20 cellular contexts compared by ENCODE assay signal in the genomic region with DNA sequence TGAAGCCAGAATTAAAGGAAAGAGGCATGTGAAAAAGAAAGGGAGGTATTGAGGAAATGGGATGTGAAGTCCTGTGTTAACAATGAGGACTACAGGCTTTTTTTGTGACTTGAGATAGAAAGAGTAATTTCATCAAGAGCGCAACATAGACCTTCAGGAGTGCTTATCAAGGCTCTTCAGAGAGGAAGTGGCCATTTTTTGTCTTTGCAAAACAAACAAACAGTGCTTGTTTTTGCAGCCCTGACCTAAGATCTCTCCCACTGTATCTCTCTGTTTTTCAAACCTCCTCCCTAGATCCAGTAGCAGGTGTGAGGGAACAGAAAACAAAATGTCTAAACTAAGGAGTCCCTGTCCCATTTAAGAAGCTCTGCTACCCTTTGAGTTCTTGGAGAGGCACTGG.
DNase-seq lines count a peak whose midpoint lies in the region; ATAC-seq and TF ChIP-seq lines count a peak whose summit lies in the region.
"Had no signal": no experiment of that assay in that cellular context is flagged by ENCODE, and none has a peak within 500 bp of the region (broad histone marks: within the 10 kb centered on the region; RNA-seq: fewer than 3 reads in every experiment).

No MANE protein-coding gene starts in this region.

- H3K79me2 ChIP-seq in osteoblast (ENCODE audit: insufficient read depth, low read length): no peaks in the 10 kb centered on the region

- H3K4me1 ChIP-seq in osteoblast (ENCODE audit: insufficient read depth, low read length): peaks cover 30% of the 10 kb centered on the region

- DNase-seq in DMS53 treated with DMSO at 0.1 percent for 48 hours (lab: John Stamatoyannopoulos, UW; ENCODE audit: unreplicated experiment) (peak; percentile 15), NCI-H2029 treated with DMSO at 0.1 percent for 48 hours (lab: John Stamatoyannopoulos, UW) (peak; percentile 81), endothelial cell (ENCODE audit: low spot score) (no peak), osteoblast (ENCODE audit: insufficient read length, low spot score, missing footprints) (no peak)
- no peak for DNase-seq in CD4-positive, alpha-beta T cell
- DNase-seq: ACHN, AML-193, DND-41, NCI-H1417 treated with DMSO at 0.1 percent for 48 hours, NCI-H187 treated with DMSO at 0.1 percent for 48 hours, NCI-H2171 treated with DMSO at 0.1 percent for 48 hours, NCI-H446, NCI-H774, RPMI8226, SIG-M5, T-cell had no signal

- peak overlapping the region; percentile 59 for H3K27ac ChIP-seq in osteoblast (ENCODE audit: low read depth, low read length)
- no peak overlapping the region for H3K27ac ChIP-seq in CD4-positive, alpha-beta T cell (ENCODE audit: low read depth, low read length)
- H3K27ac ChIP-seq: C4-2B had no signal

- intact Hi-C loops in CD4-positive, alpha-beta T cell (cut with DNase I, micrococcal nuclease): no loop called here

- ATAC-seq in GM18498 (IDR thresholded peaks at IDR 0.05; ENCODE audit: unreplicated experiment) (no peak), HG03159 (IDR thresholded peaks at IDR 0.05; ENCODE audit: unreplicated experiment) (no peak)
- ATAC-seq in CD4-positive, alpha-beta T cell (ENCODE audit: poor library complexity): no peak
- ATAC-seq: SK-N-SH treated with all-trans-retinoic acid at 6 μM for 48 hours, T-cell had no signal

- H3K9me3 ChIP-seq in osteoblast (ENCODE audit: low read depth, low read length): peaks cover 3% of the 10 kb centered on the region
- H3K9me3 ChIP-seq in CD4-positive, alpha-beta T cell (ENCODE audit: control insufficient read depth, low read length): no peaks in the 10 kb centered on the region

- no peak overlapping the region for H3K4me3 Mint-ChIP-seq in endothelial cell (ENCODE audit: unreplicated experiment)
- no peak overlapping the region for H3K4me3 Mint-ChIP-seq in CD4-positive, alpha-beta T cell
- H3K4me3 Mint-ChIP-seq: T-cell had no signal

- H3K27ac Mint-ChIP-seq in endothelial cell (ENCODE audit: unreplicated experiment): peak overlapping the region; percentile 95
- H3K27ac Mint-ChIP-seq in CD4-positive, alpha-beta T cell: no peak overlapping the region
- H3K27ac Mint-ChIP-seq: T-cell had no signal

- peak overlapping the region; percentile 15 for H2AFZ ChIP-seq in osteoblast (ENCODE audit: low read length)

- CTCF ChIA-PET in CD4-positive, alpha-beta T cell (lab: Charles Lee): no interaction called here

- POLR2A ChIA-PET in CD4-positive, alpha-beta T cell (lab: Charles Lee): no interaction called here

- peaks cover 3% of the 10 kb centered on the region for H3K36me3 Mint-ChIP-seq in endothelial cell (ENCODE audit: low read depth, unreplicated experiment)
- H3K36me3 Mint-ChIP-seq in CD4-positive, alpha-beta T cell (ENCODE audit: low read depth): no peaks in the 10 kb centered on the region
- H3K36me3 Mint-ChIP-seq: T-cell had no signal

- H3K4me2 ChIP-seq in osteoblast (ENCODE audit: insufficient read depth, low read length): no peak overlapping the region

- H3K27me3 Mint-ChIP-seq in endothelial cell (ENCODE audit: unreplicated experiment): no peaks in the 10 kb centered on the region
- H3K27me3 Mint-ChIP-seq in CD4-positive, alpha-beta T cell: no peaks in the 10 kb centered on the region
- H3K27me3 Mint-ChIP-seq: T-cell had no signal

- TF ChIP-seq CTCF in endothelial cell (IDR thresholded peaks at IDR 0.05; ENCODE audit: unreplicated experiment) (no peak), osteoblast (IDR thresholded peaks at IDR 0.05; ENCODE audit: extremely low read depth, low read depth, low read length) (no peak)
- no peak for TF ChIP-seq CTCF in CD4-positive, alpha-beta T cell (IDR thresholded peaks at IDR 0.05)

- H3K36me3 ChIP-seq in osteoblast (ENCODE audit: insufficient read depth, low read length): no peaks in the 10 kb centered on the region

- H3K9me3 Mint-ChIP-seq in endothelial cell (ENCODE audit: unreplicated experiment): no peaks in the 10 kb centered on the region
- H3K9me3 Mint-ChIP-seq in CD4-positive, alpha-beta T cell: peaks cover 3% of the 10 kb centered on the region

- no peak overlapping the region for H3K4me3 ChIP-seq in osteoblast (ENCODE audit: insufficient read depth, low read length)

- no peaks in the 10 kb centered on the region for H4K20me1 ChIP-seq in osteoblast (ENCODE audit: insufficient read depth, low read length)

- H3K4me1 Mint-ChIP-seq in endothelial cell (ENCODE audit: unreplicated experiment): peaks cover 26% of the 10 kb centered on the region
- no peaks in the 10 kb centered on the region for H3K4me1 Mint-ChIP-seq in CD4-positive, alpha-beta T cell (ENCODE audit: low read depth)
- H3K4me1 Mint-ChIP-seq: T-cell had no signal

- H3K27me3 ChIP-seq in osteoblast (ENCODE audit: insufficient read depth, low read length): no peaks in the 10 kb centered on the region
- H3K27me3 ChIP-seq in CD4-positive, alpha-beta T cell (ENCODE audit: control insufficient read depth, insufficient read depth, low read length): no peaks in the 10 kb centered on the region

Comparison
In these comparisons a context has a peak if more than half of its experiments do, and no peak if none do; other contexts are left out.
1. DNase-seq: peak in DMS53 treated with DMSO at 0.1 percent for 48 hours (single experiment) and NCI-H2029 treated with DMSO at 0.1 percent for 48 hours (single experiment); none in endothelial cell (single experiment), osteoblast (single experiment) and CD4-positive, alpha-beta T cell (0 of 10).